ENCODE assay signal across 8 cellular contexts in the genomic region with DNA sequence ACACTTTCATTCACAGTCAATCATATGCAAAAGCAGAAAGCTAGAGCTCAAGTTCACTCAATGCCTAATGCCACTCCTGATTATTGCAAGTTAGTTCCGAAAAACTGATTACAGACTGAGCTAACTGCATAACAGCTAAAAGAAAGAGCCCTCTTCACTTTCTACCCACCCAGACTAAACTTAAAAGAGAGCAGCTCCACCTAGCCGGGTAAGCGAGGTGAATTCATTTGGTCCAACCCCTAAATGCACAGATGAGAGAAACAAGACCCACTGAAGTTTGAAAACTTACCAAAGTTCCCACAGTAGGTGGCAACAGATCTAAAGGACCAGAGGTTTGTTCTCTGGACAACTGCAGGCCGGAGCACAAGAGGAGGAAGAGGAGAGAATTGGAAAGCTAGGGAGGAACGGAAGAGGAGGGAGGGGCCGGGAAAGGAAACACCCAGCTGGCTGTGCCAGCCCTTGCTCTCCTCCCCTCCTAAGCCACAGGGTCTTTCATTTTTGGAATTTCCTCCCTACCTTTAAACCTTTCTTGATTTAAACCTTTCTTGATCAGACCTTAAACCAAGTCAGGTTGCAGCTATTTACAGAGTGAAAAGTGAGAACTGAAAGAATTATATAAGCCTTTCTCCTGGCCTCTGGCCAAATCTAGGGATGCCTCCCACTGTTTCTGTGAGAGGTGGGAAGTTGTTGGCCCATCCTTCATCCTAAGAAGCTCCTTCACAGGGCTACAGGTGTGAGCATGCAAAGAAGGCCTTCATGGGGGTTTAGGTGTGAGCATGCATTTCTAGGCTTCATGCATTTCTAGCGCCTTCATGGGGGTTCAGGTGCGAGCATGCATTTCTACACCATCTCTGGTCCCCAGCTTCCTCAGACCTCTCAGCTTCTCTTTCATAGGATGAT.
DNase-seq lines count a peak whose midpoint lies in the region; ATAC-seq lines count a peak whose summit lies in the region.

No MANE protein-coding gene starts in this region.

- H3K27me3 ChIP-seq in right cardiac atrium (ENCODE audit: control insufficient read depth, insufficient read depth) = no peaks in the 10 kb centered on the region

- peak overlapping the region; percentile 17 for H3K4me3 Mint-ChIP-seq in activated naive CD8-positive, alpha-beta T cell

- ATAC-seq in right cardiac atrium = peak; percentile 89 to 90

- no peak overlapping the region for H3K27ac Mint-ChIP-seq in activated naive CD8-positive, alpha-beta T cell

- peak overlapping the region; percentile 7 for H3K4me3 ChIP-seq in right cardiac atrium (ENCODE audit: low read length)
- H3K4me3 ChIP-seq in skin epidermis = peak overlapping the region in 4 of 7 experiments; percentile 11 to 30 (median 14)

- DNase-seq in NCI-H82 (lab: John Stamatoyannopoulos, UW) (peak; percentile 12), NCI-H82 treated with DMSO at 0.1 percent for 48 hours (lab: John Stamatoyannopoulos, UW; ENCODE audit: unreplicated experiment) (no peak), right cardiac atrium (peak in 2 of 3 donors; percentile 68 to 76), NCI-H748 treated with DMSO at 0.1 percent for 48 hours (lab: John Stamatoyannopoulos, UW) (no peak), GM19238 (ENCODE audit: insufficient read length, low spot score) (no peak), NCI-H510A (lab: John Stamatoyannopoulos, UW) (no peak)

- peaks cover 2% of the 10 kb centered on the region for H3K4me1 ChIP-seq in right cardiac atrium (ENCODE audit: control insufficient read depth, insufficient read depth, low read length)

- H3K27me3 Mint-ChIP-seq in activated naive CD8-positive, alpha-beta T cell = no peaks in the 10 kb centered on the region

- 58% methylated on average over 8 of the region's 8 CpGs for WGBS in right cardiac atrium

- H3K4me1 Mint-ChIP-seq in activated naive CD8-positive, alpha-beta T cell (ENCODE audit: low read depth) = peaks cover 15% of the 10 kb centered on the region

- no peaks in the 10 kb centered on the region for H3K9me3 Mint-ChIP-seq in activated naive CD8-positive, alpha-beta T cell (ENCODE audit: low read depth)

- no peaks in the 10 kb centered on the region for H3K36me3 Mint-ChIP-seq in activated naive CD8-positive, alpha-beta T cell

- H3K27ac ChIP-seq in right cardiac atrium (ENCODE audit: low read length) = no peak overlapping the region
- peak overlapping the region in 12 of 21 experiments; percentile 4 to 70 (median 40) for H3K27ac ChIP-seq in skin epidermis

- intact Hi-C loops in right cardiac atrium (cut with DNase I) = loop anchor here in 1 of 4 donors (10.0 kb wide), 1 partner anchor 52 kb away; no protein-coding TSS in a partner anchor

- no peaks in the 10 kb centered on the region for H3K9me3 ChIP-seq in right cardiac atrium (ENCODE audit: control insufficient read depth, low read length)

Comparison
In these comparisons a context has a peak if more than half of its experiments do, and no peak if none do; other contexts are left out.
1. DNase-seq: peak in NCI-H82 (single experiment) and right cardiac atrium (2 of 3); none in NCI-H82 treated with DMSO at 0.1 percent for 48 hours (single experiment), NCI-H748 treated with DMSO at 0.1 percent for 48 hours (single experiment), GM19238 (single experiment) and NCI-H510A (single experiment).